ENCODE assay signal across 9 cellular contexts in the genomic region with DNA sequence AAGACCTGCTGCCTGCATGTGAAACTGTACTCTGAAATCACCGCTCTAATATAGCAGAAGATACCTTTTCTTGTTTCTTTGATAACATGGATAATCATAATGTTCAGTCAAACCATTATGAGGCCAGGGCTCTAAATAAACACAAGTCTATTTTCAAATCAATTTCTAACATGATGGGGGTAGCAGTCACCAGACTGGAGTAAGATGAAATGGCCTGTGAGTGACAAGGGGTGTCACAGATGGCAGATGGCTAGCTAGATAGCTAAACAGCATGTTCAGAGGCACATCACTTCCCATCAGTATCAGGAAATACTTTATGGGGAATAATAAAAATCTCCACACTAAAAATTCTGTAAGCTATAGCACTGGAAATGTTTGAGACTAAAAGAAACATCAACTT. TPM values are rescaled to one million over a fixed set of nuclear protein-coding genes. Genes with fewer than 3 reads are reported as not detected.
DNase-seq lines count a peak whose midpoint lies in the region; ATAC-seq lines count a peak whose summit lies in the region.
"Had no signal": no experiment of that assay in that cellular context is flagged by ENCODE, and none has a peak within 500 bp of the region (broad histone marks: within the 10 kb centered on the region; RNA-seq: fewer than 3 reads in every experiment).

No MANE protein-coding gene starts in this region.

- no peaks in the 10 kb centered on the region for H3K27me3 Mint-ChIP-seq in activated T-cell treated with anti-CD3 and anti-CD28 coated beads, Interleukin-2, amount 50 U/mL, for 4 hours (ENCODE audit: low read depth)

- DNase-seq in activated T-cell treated with anti-CD3 and anti-CD28 coated beads, Interleukin-2, amount 50 U/mL, for 4 hours: no peak
- DNase-seq in activated T-cell treated with anti-CD3 and anti-CD28 coated beads for 4 hours (no peak), NCI-H2171 treated with DMSO at 0.1 percent for 48 hours (lab: John Stamatoyannopoulos, UW) (peak; percentile 71), SIG-M5 (lab: John Stamatoyannopoulos, UW) (no peak), SK-N-DZ (ENCODE audit: low spot score) (no peak)
- DNase-seq in stimulated activated naive CD8-positive, alpha-beta T cell treated with anti-CD3 and anti-CD28 coated beads, Interleukin-15, Interleukin-2, amounts not matched to agents 100 U/mL and 50 U/mL, for 24 hours: no peak
- DNase-seq in stimulated activated CD4-positive, alpha-beta T cell treated with anti-CD3 and anti-CD28 coated beads, Interleukin-1b, Interleukin-23, amount 100 ng/mL, for 48 hours: no peak
- DNase-seq: hypothalamus had no signal

- no peaks in the 10 kb centered on the region for H3K9me3 Mint-ChIP-seq in activated T-cell treated with anti-CD3 and anti-CD28 coated beads, Interleukin-2, amount 50 U/mL, for 4 hours

- peaks cover 68% of the 10 kb centered on the region for H3K4me1 Mint-ChIP-seq in activated T-cell treated with anti-CD3 and anti-CD28 coated beads, Interleukin-2, amount 50 U/mL, for 4 hours (ENCODE audit: low read depth)

- no peak overlapping the region for H3K4me3 Mint-ChIP-seq in activated T-cell treated with anti-CD3 and anti-CD28 coated beads, Interleukin-2, amount 50 U/mL, for 4 hours

- H3K36me3 Mint-ChIP-seq in activated T-cell treated with anti-CD3 and anti-CD28 coated beads, Interleukin-2, amount 50 U/mL, for 4 hours (ENCODE audit: insufficient read depth): peaks cover 9% of the 10 kb centered on the region

- ATAC-seq in activated T-cell treated with anti-CD3 and anti-CD28 coated beads, Interleukin-2, amount 50 U/mL, for 4 hours: peak; percentile 6 to 10
- ATAC-seq in HG02759 (IDR thresholded peaks at IDR 0.05; ENCODE audit: unreplicated experiment): peak; percentile 41
- peak; percentile 8 for ATAC-seq in stimulated activated naive CD8-positive, alpha-beta T cell treated with anti-CD3 and anti-CD28 coated beads, Interleukin-15, Interleukin-2, amounts not matched to agents 100 U/mL and 50 U/mL, for 24 hours

RNA-seq across cellular contexts. Expression of a gene that starts 14.0 kb away (rescaled TPM):
- 100 to 1,000 TPM; 119 to 172 (median 135) TPM for total RNA-seq in activated T-cell treated with anti-CD3 and anti-CD28 coated beads, Interleukin-2, amount 50 U/mL, for 4 hours
- 13.7 and 14.1 TPM in 2 replicates for polyA plus RNA-seq in SK-N-DZ (2014; cell fraction: cytosol; rRNA removed)
- 6.6 and 14.5 TPM in 2 replicates for polyA plus RNA-seq in SK-N-DZ (2014; cell fraction: nucleus; rRNA removed)

RNA-seq across cellular contexts. Expression of a gene that starts 58.9 kb away (rescaled TPM):
- total RNA-seq in activated T-cell treated with anti-CD3 and anti-CD28 coated beads, Interleukin-2, amount 50 U/mL, for 4 hours: 10 to 100 TPM in 1 of 3 donors, 1 to 10 TPM in 2; 9.0 to 10.2 (median 9.5) TPM
- 14.0 and 17.3 TPM in 2 replicates for polyA plus RNA-seq in SK-N-DZ (2014; cell fraction: cytosol; rRNA removed)
- polyA plus RNA-seq in SK-N-DZ (2014; cell fraction: nucleus; rRNA removed): 56.3 and 80.8 TPM in 2 replicates
